15 cellular contexts compared by ENCODE assay signal in genomic region chr16:64478258-64478906, GRCh38.
DNase-seq lines count a peak whose midpoint lies in the region; ATAC-seq and TF ChIP-seq lines count a peak whose summit lies in the region.
"Had no signal": no experiment of that assay in that cellular context is flagged by ENCODE, and none has a peak within 500 bp of the region (broad histone marks: within the 10 kb centered on the region; RNA-seq: fewer than 3 reads in every experiment).

No MANE protein-coding gene starts in this region.

- no peak overlapping the region for H2AFZ ChIP-seq in parathyroid adenoma

- in situ Hi-C loops in KBM-7 (cut with MboI; ENCODE audit: low pct_unique_long_range_greater_than_20kb, low sequenced_read_pairs): no loop called here

- H3K4me2 ChIP-seq in parathyroid adenoma (ENCODE audit: low read length): peak overlapping the region; percentile 40

- TF ChIP-seq EP300 in tibial nerve (IDR thresholded peaks at IDR 0.05): peak in 1 of 2 donors; percentile 18

- H3K9me3 ChIP-seq in parathyroid adenoma (ENCODE audit: control insufficient read depth, low read length) (no peaks in the 10 kb centered on the region), tibial nerve (peaks cover 0 to 3% (median 0%) of the 10 kb centered on the region in 4 donors)
- H3K9me3 ChIP-seq: vagina had no signal

- H3K79me2 ChIP-seq in parathyroid adenoma: no peaks in the 10 kb centered on the region

- ATAC-seq in GM21786 (IDR thresholded peaks at IDR 0.05; ENCODE audit: unreplicated experiment): no peak
- ATAC-seq: psoas muscle had no signal

- H3K4me3 ChIP-seq in parathyroid adenoma (ENCODE audit: low read depth, low read length) (no peak overlapping the region), tibial nerve (no peak overlapping the region)
- H3K4me3 ChIP-seq: psoas muscle, vagina had no signal

- DNase-seq in DMS53 treated with DMSO at 0.1 percent for 48 hours (lab: John Stamatoyannopoulos, UW; ENCODE audit: unreplicated experiment) (peak; percentile 22), NCI-H1105 treated with DMSO at 0.1 percent for 48 hours (lab: John Stamatoyannopoulos, UW) (peak; percentile 68), fibroblast of gingiva (ENCODE audit: low read depth) (peak; percentile 83), tibial nerve (ENCODE audit: low spot score in 2 of 2) (no peak), KBM-7 (no peak)
- DNase-seq in NK-92 treated with Interleukin-12 subunit alpha and Interleukin-12 subunit beta, amount 100 ng/mL, for 24 hours (lab: John Stamatoyannopoulos, UW): no peak
- DNase-seq: activated CD4-positive, alpha-beta T cell treated with anti-CD3 and anti-CD28 coated beads, Interleukin-2, amount 10 ng/mL, durations not matched to agents 7 days and 5 days; activated naive CD4-positive, alpha-beta T cell treated with anti-CD3 and anti-CD28 coated beads, Interleukin-2, amount 50 U/mL, for 16 hours; CD8-positive, alpha-beta memory T cell; Kasumi-1; NCI-H526; psoas muscle had no signal

- H3K9ac ChIP-seq in parathyroid adenoma: no peak overlapping the region

- H3K27ac ChIP-seq in parathyroid adenoma (no peak overlapping the region), tibial nerve (no peak overlapping the region)
- H3K27ac ChIP-seq: psoas muscle, vagina had no signal

- no peak for TF ChIP-seq POLR2A in tibial nerve (IDR thresholded peaks at IDR 0.05)

- 34 to 39% methylated on average over 5 of the region's 5 CpGs for WGBS in tibial nerve, 2 donors

- H3K4me1 ChIP-seq in parathyroid adenoma (no peaks in the 10 kb centered on the region), tibial nerve (peaks cover 0 to 19% (median 0%) of the 10 kb centered on the region in 4 donors)
- H3K4me1 ChIP-seq: vagina had no signal

- TF ChIP-seq CTCF in parathyroid adenoma (IDR thresholded peaks at IDR 0.05) (no peak), tibial nerve (IDR thresholded peaks at IDR 0.05) (no peak)

- H3K36me3 ChIP-seq in parathyroid adenoma (ENCODE audit: control insufficient read depth, insufficient read depth, low read length): no peaks in the 10 kb centered on the region
- H3K36me3 ChIP-seq in tibial nerve: no peaks in the 10 kb centered on the region
- H3K36me3 ChIP-seq: vagina had no signal

- H3K27me3 ChIP-seq in parathyroid adenoma (ENCODE audit: control insufficient read depth, insufficient read depth, low read length) (no peaks in the 10 kb centered on the region), tibial nerve (no peaks in the 10 kb centered on the region)
- H3K27me3 ChIP-seq: vagina had no signal

Comparison
In these comparisons a context has a peak if more than half of its experiments do, and no peak if none do; other contexts are left out.
1. DNase-seq: peak in DMS53 treated with DMSO at 0.1 percent for 48 hours (single experiment), NCI-H1105 treated with DMSO at 0.1 percent for 48 hours (single experiment) and fibroblast of gingiva (single experiment); none in tibial nerve (0 of 2), NK-92 treated with Interleukin-12 subunit alpha and Interleukin-12 subunit beta, amount 100 ng/mL, for 24 hours (single experiment) and KBM-7 (single experiment).